In genomic region chr5:5466227-5466626, GRCh38 we compare ENCODE assay signal across 1 cellular context.
TF ChIP-seq lines count a peak whose summit lies in the region.

No MANE protein-coding gene starts in this region.

TF ChIP-seq in GM23338, 12 proteins besides CTCF, POLR2A, EP300 and RAD21 (continued from another document):
- no peak for TF ChIP-seq ZNF462 (CRISPR knock-in tag; IDR thresholded peaks at IDR 0.05)
- TF ChIP-seq ETS1 (IDR thresholded peaks at IDR 0.05) = no peak
- TF ChIP-seq NANOG (IDR thresholded peaks at IDR 0.05; ENCODE audit: borderline replicate concordance) = no peak
- TF ChIP-seq JUNB (IDR thresholded peaks at IDR 0.05; ENCODE audit: unreplicated experiment) = no peak
- TF ChIP-seq ZNF114 (CRISPR knock-in tag; IDR thresholded peaks at IDR 0.05) = no peak
- no peak for TF ChIP-seq EZH2phosphoT487 (IDR thresholded peaks at IDR 0.05; ENCODE audit: unreplicated experiment)
- no peak for TF ChIP-seq STAT1 (IDR thresholded peaks at IDR 0.05; ENCODE audit: unreplicated experiment)
TF ChIP-seq in GM23338: peak in this region for 0.
